20 cellular contexts compared by ENCODE assay signal in genomic region chr21:42575111-42575510, GRCh38.
DNase-seq lines count a peak whose midpoint lies in the region; ATAC-seq, FAIRE-seq and TF ChIP-seq lines count a peak whose summit lies in the region.
"Had no signal": no experiment of that assay in that cellular context is flagged by ENCODE, and none has a peak within 500 bp of the region (broad histone marks: within the 10 kb centered on the region; RNA-seq: fewer than 3 reads in every experiment).

No MANE protein-coding gene starts in this region.

- H3K36me3 ChIP-seq in HepG2 (replicated peaks in 1 of 2; ENCODE audit: control insufficient read depth in 1 of 2, insufficient read depth in 2 of 2, low read length in 2 of 2) (no peaks in the 10 kb centered on the region), tibial artery (peaks cover 34 to 92% (median 41%) of the 10 kb centered on the region in 3 donors), A673 (ENCODE audit: insufficient read depth, low read length, poor library complexity, severe bottlenecking) (no peaks in the 10 kb centered on the region)
- peaks cover 7% of the 10 kb centered on the region for H3K36me3 ChIP-seq in CD4-positive, alpha-beta memory T cell (ENCODE audit: insufficient read depth, low read length)

- no peaks in the 10 kb centered on the region for H3K27me3 Mint-ChIP-seq in activated CD8-positive, alpha-beta memory T cell treated with anti-CD3 and anti-CD28 coated beads, Interleukin-2, amount 10 ng/mL, durations not matched to agents 7 days and 5 days
- no peaks in the 10 kb centered on the region for H3K27me3 Mint-ChIP-seq in WTC11 (ENCODE audit: low read depth)
- H3K27me3 Mint-ChIP-seq in CD4-positive, alpha-beta memory T cell: no peaks in the 10 kb centered on the region
- H3K27me3 Mint-ChIP-seq: IgD-negative memory B cell had no signal

- CTCF ChIA-PET in activated CD8-positive, alpha-beta memory T cell treated with anti-CD3 and anti-CD28 coated beads, Interleukin-2, amount 10 ng/mL, durations not matched to agents 7 days and 5 days (lab: Charles Lee): interaction anchor here (0.8 to 2.2 kb wide), 2 partner anchors 16 to 18 kb away, joined by 3 to 7 read pairs; no protein-coding TSS in a partner anchor
- CTCF ChIA-PET in WTC11 (lab: Charles Lee): interaction anchor here (1.1 kb wide), 1 partner anchor 18 kb away, joined by 3 read pairs; no protein-coding TSS in a partner anchor
- CTCF ChIA-PET in HepG2 (lab: Yijun Ruan, JAX; ENCODE audit: low intra/inter-chr PET ratio, low total read pairs): no interaction called here
- CTCF ChIA-PET in CD4-positive, alpha-beta memory T cell (lab: Charles Lee; ENCODE audit: partially characterized antibody): no interaction called here
- CTCF ChIA-PET in A673 (lab: Charles Lee): no interaction called here

- no peak overlapping the region for H3K4me3 Mint-ChIP-seq in activated CD8-positive, alpha-beta memory T cell treated with anti-CD3 and anti-CD28 coated beads, Interleukin-2, amount 10 ng/mL, durations not matched to agents 7 days and 5 days
- H3K4me3 Mint-ChIP-seq in WTC11: no peak overlapping the region
- no peak overlapping the region for H3K4me3 Mint-ChIP-seq in CD4-positive, alpha-beta memory T cell
- H3K4me3 Mint-ChIP-seq: IgD-negative memory B cell had no signal

- no peaks in the 10 kb centered on the region for H3K79me2 ChIP-seq in HepG2 (ENCODE audit: insufficient read depth, low read length)

- TF ChIP-seq EP300 in HepG2 (IDR thresholded peaks at IDR 0.05; ENCODE audit: low read depth in 2 of 2, low read length in 2 of 2) (no peak), HepG2 (CRISPR knock-in tag; IDR thresholded peaks at IDR 0.05; ENCODE audit: borderline replicate concordance) (no peak)

- no peak overlapping the region for H3K4me2 ChIP-seq in HepG2 (ENCODE audit: low read depth, low read length)

- H3K9ac ChIP-seq in HepG2 (ENCODE audit: insufficient read depth, low read depth, low read length): no peak overlapping the region

- BruUV-seq in HepG2 (replicated peaks; lab: Mats Ljungman, UMichigan) (no TSS peak), A673 (replicated peaks; lab: Mats Ljungman, UMichigan) (no TSS peak)

- POLR2A ChIA-PET in WTC11 (lab: Charles Lee) (no interaction called here), HepG2 (lab: Yijun Ruan, JAX) (no interaction called here), A673 (lab: Charles Lee; ENCODE audit: low non-redundant PET) (no interaction called here)
- POLR2A ChIA-PET in CD4-positive, alpha-beta memory T cell (lab: Charles Lee; ENCODE audit: partially characterized antibody): no interaction called here

- H3K9me3 Mint-ChIP-seq in activated CD8-positive, alpha-beta memory T cell treated with anti-CD3 and anti-CD28 coated beads, Interleukin-2, amount 10 ng/mL, durations not matched to agents 7 days and 5 days (ENCODE audit: low read depth): peaks cover 8% of the 10 kb centered on the region
- peaks cover 18% of the 10 kb centered on the region for H3K9me3 Mint-ChIP-seq in WTC11
- peaks cover 0 to 14% (median 7%) of the 10 kb centered on the region in 8 donors for H3K9me3 Mint-ChIP-seq in CD4-positive, alpha-beta memory T cell

- FAIRE-seq in HepG2 (lab: Jason Lieb, UNC): no peak

- peaks cover 3 to 15% of the 10 kb centered on the region in 2 experiments; a peak in 4 of 5 replicates for H3K27me3 ChIP-seq in HepG2 (ENCODE audit: control insufficient read depth in 1 of 2, insufficient read depth in 2 of 2, low read length in 2 of 2)
- no peaks in the 10 kb centered on the region for H3K27me3 ChIP-seq in tibial artery
- H3K27me3 ChIP-seq in CD4-positive, alpha-beta memory T cell (ENCODE audit: insufficient read depth, low read length): no peaks in the 10 kb centered on the region
- no peaks in the 10 kb centered on the region for H3K27me3 ChIP-seq in A673 (replicated peaks; ENCODE audit: insufficient read depth, low read depth, low read length, poor library complexity)

- WGBS in HepG2 (ENCODE audit: low lambda C conversion rate): 76% methylated on average over 4 of the region's 8 CpGs

- no peaks in the 10 kb centered on the region for H4K20me1 ChIP-seq in HepG2 (ENCODE audit: insufficient read depth, low read length)

- TF ChIP-seq CTCF in WTC11 (IDR thresholded peaks at IDR 0.05): no peak
- TF ChIP-seq CTCF in HepG2 (CRISPR knock-in tag; IDR thresholded peaks at IDR 0.05): no peak
- TF ChIP-seq CTCF in tibial artery (IDR thresholded peaks at IDR 0.05): no peak
- TF ChIP-seq CTCF in A673 (conservative IDR thresholded peaks at IDR 0.05; ENCODE audit: low read depth, low read length): no peak

- no peak for TF ChIP-seq POLR2A in HepG2 (IDR thresholded peaks at IDR 0.05; ENCODE audit: insufficient read depth in 1 of 2, low read depth in 2 of 2, low read length in 2 of 2)

- no peak for TF ChIP-seq RAD21 in HepG2 (CRISPR knock-in tag; IDR thresholded peaks at IDR 0.05)

- H3K4me3 ChIP-seq in HepG2 (replicated peaks in 1 of 3; ENCODE audit: insufficient read depth in 1 of 3, low read depth in 2 of 3, low read length in 3 of 3) (no peak overlapping the region), tibial artery (no peak overlapping the region), A673 (ENCODE audit: low read depth, low read length, poor library complexity, severe bottlenecking) (no peak overlapping the region)
- H3K4me3 ChIP-seq in CD4-positive, alpha-beta memory T cell (ENCODE audit: low read length in 2 of 2): no peak overlapping the region

- DNase-seq in activated CD8-positive, alpha-beta memory T cell treated with anti-CD3 and anti-CD28 coated beads for 24 hours: peak; percentile 49
- no peak for DNase-seq in activated CD8-positive, alpha-beta memory T cell treated with anti-CD3 and anti-CD28 coated beads, Interleukin-2, amount 10 ng/mL, durations not matched to agents 7 days and 5 days
- DNase-seq in WTC11 (ENCODE audit: low spot score) (peak; percentile 5), HepG2 (ENCODE audit: low spot score) (no peak), tibial artery (peak; percentile 4 to 47), NOMO-1 treated with dmso at 0.1 percent for 144 hours (lab: John Stamatoyannopoulos, UW; ENCODE audit: unreplicated experiment) (no peak), A673 (ENCODE audit: low spot score) (no peak)
- no peak for DNase-seq in CD4-positive, alpha-beta memory T cell
- DNase-seq: DMS79; H7; MV-4-11; NCI-H1105 treated with DMSO at 0.1 percent for 48 hours; NCI-H2029 treated with DMSO at 0.1 percent for 48 hours; NCI-H2171; NCI-H345; NCI-H774; NK-92 treated with Interleukin-12 subunit alpha and Interleukin-12 subunit beta, amount 100 ng/mL, for 24 hours had no signal

- intact Hi-C loops in HepG2 (cut with micrococcal nuclease; ENCODE audit: unreplicated experiment): no loop called here
- intact Hi-C loops in tibial artery (cut with DNase I; ENCODE audit: low total_unique reads): no loop called here
- intact Hi-C loops in CD4-positive, alpha-beta memory T cell (cut with micrococcal nuclease): no loop called here
- intact Hi-C loops in A673 (cut with micrococcal nuclease; ENCODE audit: unreplicated experiment): no loop called here

- H3K27ac Mint-ChIP-seq in activated CD8-positive, alpha-beta memory T cell treated with anti-CD3 and anti-CD28 coated beads, Interleukin-2, amount 10 ng/mL, durations not matched to agents 7 days and 5 days: no peak overlapping the region
- no peak overlapping the region for H3K27ac Mint-ChIP-seq in WTC11
- H3K27ac Mint-ChIP-seq in CD4-positive, alpha-beta memory T cell: no peak overlapping the region
- H3K27ac Mint-ChIP-seq: IgD-negative memory B cell had no signal

- H3K4me1 Mint-ChIP-seq in activated CD8-positive, alpha-beta memory T cell treated with anti-CD3 and anti-CD28 coated beads, Interleukin-2, amount 10 ng/mL, durations not matched to agents 7 days and 5 days: no peaks in the 10 kb centered on the region
- no peaks in the 10 kb centered on the region for H3K4me1 Mint-ChIP-seq in WTC11
- peaks cover 0 to 1% (median 0%) of the 10 kb centered on the region in 4 donors for H3K4me1 Mint-ChIP-seq in CD4-positive, alpha-beta memory T cell

- ATAC-seq in activated CD8-positive, alpha-beta memory T cell treated with anti-CD3 and anti-CD28 coated beads, Interleukin-2, amount 10 ng/mL, durations not matched to agents 7 days and 5 days: no peak
- ATAC-seq in WTC11: no peak
- ATAC-seq in HepG2: no peak
- ATAC-seq: Panc1 had no signal

- peaks cover 12% of the 10 kb centered on the region for H3K36me3 Mint-ChIP-seq in activated CD8-positive, alpha-beta memory T cell treated with anti-CD3 and anti-CD28 coated beads, Interleukin-2, amount 10 ng/mL, durations not matched to agents 7 days and 5 days
- H3K36me3 Mint-ChIP-seq in WTC11: peaks cover 43% of the 10 kb centered on the region
- peaks cover 56 to 63% of the 10 kb centered on the region in 2 donors for H3K36me3 Mint-ChIP-seq in CD4-positive, alpha-beta memory T cell

- no peak overlapping the region for H2AFZ ChIP-seq in HepG2 (ENCODE audit: low read length)

- in situ Hi-C loops in HepG2 (cut with HindIII; ENCODE audit: extremely low pct_ligation_motif_present, low pct_unique_long_range_greater_than_20kb): no loop called here

- peaks cover 5% of the 10 kb centered on the region; the same call in 1 of the 2 replicates for H3K9me3 ChIP-seq in HepG2 (ENCODE audit: low read length)
- H3K9me3 ChIP-seq in tibial artery: peaks cover 0 to 5% (median 0%) of the 10 kb centered on the region in 3 donors
- no peaks in the 10 kb centered on the region for H3K9me3 ChIP-seq in CD4-positive, alpha-beta memory T cell (ENCODE audit: control insufficient read depth in 1 of 2, low read length in 2 of 2)
- H3K9me3 ChIP-seq in A673 (ENCODE audit: low read depth, low read length, poor library complexity, severe bottlenecking): peaks cover 8% of the 10 kb centered on the region

- H3K4me1 ChIP-seq in HepG2 (ENCODE audit: insufficient read depth, low read length) (no peaks in the 10 kb centered on the region), tibial artery (no peaks in the 10 kb centered on the region), A673 (ENCODE audit: insufficient read depth, low read length, poor library complexity, severe bottlenecking) (no peaks in the 10 kb centered on the region)
- no peaks in the 10 kb centered on the region for H3K4me1 ChIP-seq in CD4-positive, alpha-beta memory T cell (ENCODE audit: insufficient read depth, low read length)

- no peak overlapping the region for H3K27ac ChIP-seq in HepG2 (ENCODE audit: extremely low read length, insufficient read depth, low read length)
- H3K27ac ChIP-seq in tibial artery: no peak overlapping the region
- no peak overlapping the region for H3K27ac ChIP-seq in CD4-positive, alpha-beta memory T cell (ENCODE audit: low read depth, low read length)
- no peak overlapping the region for H3K27ac ChIP-seq in A673 (ENCODE audit: low read depth, low read length, poor library complexity, severe bottlenecking)
- H3K27ac ChIP-seq: C4-2B had no signal

TF ChIP-seq in WTC11, 78 proteins besides CTCF, POLR2A, EP300 and RAD21:
- TF ChIP-seq TP53 (CRISPR knock-in tag; IDR thresholded peaks at IDR 0.05): no peak

TF ChIP-seq in HepG2, 621 proteins besides CTCF, POLR2A, EP300 and RAD21:
- peak; percentile 6 for TF ChIP-seq XRCC5 (optimal IDR thresholded peaks at IDR 0.05; ENCODE audit: low read length)
- TF ChIP-seq ZNF629 (CRISPR knock-in tag; conservative IDR thresholded peaks at IDR 0.05): peak; percentile 47; the same call in 1 of the 2 replicates
- TF ChIP-seq ZNF883 (CRISPR knock-in tag; IDR thresholded peaks at IDR 0.05; ENCODE audit: not compliant biosample characterization): no peak
TF ChIP-seq in HepG2: peak in this region for 2.

Comparison
In these comparisons a context has a peak if more than half of its experiments do, and no peak if none do; other contexts are left out.
1. DNase-seq: peak in activated CD8-positive, alpha-beta memory T cell treated with anti-CD3 and anti-CD28 coated beads for 24 hours (single experiment), WTC11 (single experiment) and tibial artery (2 of 2); none in activated CD8-positive, alpha-beta memory T cell treated with anti-CD3 and anti-CD28 coated beads, Interleukin-2, amount 10 ng/mL, durations not matched to agents 7 days and 5 days (single experiment), HepG2 (single experiment), CD4-positive, alpha-beta memory T cell (0 of 5), NOMO-1 treated with dmso at 0.1 percent for 144 hours (single experiment) and A673 (single experiment).
2. CTCF ChIA-PET loops: an anchor here in activated CD8-positive, alpha-beta memory T cell treated with anti-CD3 and anti-CD28 coated beads, Interleukin-2, amount 10 ng/mL, durations not matched to agents 7 days and 5 days (0.8 to 2.2 kb wide) and WTC11 (1.1 kb wide); none called in HepG2, CD4-positive, alpha-beta memory T cell and A673.